ENCODE assay signal across 18 cellular contexts in genomic region chr1:24954022-24954421, GRCh38. TPM values are rescaled to one million over a fixed set of nuclear protein-coding genes. Genes with fewer than 3 reads are reported as not detected.
DNase-seq lines count a peak whose midpoint lies in the region; ATAC-seq and TF ChIP-seq lines count a peak whose summit lies in the region.
"Had no signal": no experiment of that assay in that cellular context is flagged by ENCODE, and none has a peak within 500 bp of the region (broad histone marks: within the 10 kb centered on the region; RNA-seq: fewer than 3 reads in every experiment).

No MANE protein-coding gene starts in this region.

- DNase-seq in activated naive CD4-positive, alpha-beta T cell treated with anti-CD3 and anti-CD28 coated beads for 36 hours = no peak
- no peak for DNase-seq in activated naive CD4-positive, alpha-beta T cell treated with anti-CD3 and anti-CD28 coated beads, Interleukin-2, amount 50 U/mL, for 16 hours
- no peak for DNase-seq in stimulated activated naive B cell treated with anti-CD40 and anti-IgM and Interleukin-4, amounts not matched to agents 10 μg/mL and 1 μg/mL and 100 μg/mL, for 72 hours
- DNase-seq in Peyer's patch (no peak), sigmoid colon (no peak)
- DNase-seq: brain microvascular endothelial cell; Kasumi-1; NCI-H2107; NCI-H524; stimulated activated CD4-positive, alpha-beta T cell treated with anti-CD3 and anti-CD28 coated beads, Interleukin-4, amount 100 ng/mL, for 24 hours; uterus had no signal

- H3K4me2 ChIP-seq in Loucy (ENCODE audit: low read depth, low read length, poor library complexity, severe bottlenecking) = peak overlapping the region; percentile 33
- H3K4me2 ChIP-seq: smooth muscle cell had no signal

- H4K20me1 ChIP-seq in Loucy (ENCODE audit: insufficient read depth, low read length, poor library complexity, severe bottlenecking) = peaks cover 17% of the 10 kb centered on the region

- no peak overlapping the region for H3K4me3 ChIP-seq in Loucy (ENCODE audit: low read length, poor library complexity, severe bottlenecking)
- no peak overlapping the region for H3K4me3 ChIP-seq in Peyer's patch
- no peak overlapping the region for H3K4me3 ChIP-seq in sigmoid colon
- H3K4me3 ChIP-seq: left lung, smooth muscle cell, uterus had no signal

- H3K27ac Mint-ChIP-seq in activated naive CD4-positive, alpha-beta T cell treated with anti-CD3 and anti-CD28 coated beads for 36 hours = peak overlapping the region; percentile 95
- peak overlapping the region; percentile 98 for H3K27ac Mint-ChIP-seq in activated naive CD8-positive, alpha-beta T cell
- H3K27ac Mint-ChIP-seq in stimulated activated naive B cell treated with anti-CD40 and anti-IgM and Interleukin-4, amounts not matched to agents 10 μg/mL and 1 μg/mL and 100 μg/mL, for 72 hours = peak overlapping the region; percentile 100

- ATAC-seq in stimulated activated naive B cell treated with anti-CD40 and anti-IgM and Interleukin-4, amounts not matched to agents 10 μg/mL and 1 μg/mL and 100 μg/mL, for 72 hours (replicated peaks) = no peak
- no peak for ATAC-seq in GM18867 (IDR thresholded peaks at IDR 0.05; ENCODE audit: unreplicated experiment)
- ATAC-seq: left lung had no signal

- peaks cover 64% of the 10 kb centered on the region for H3K36me3 Mint-ChIP-seq in activated naive CD4-positive, alpha-beta T cell treated with anti-CD3 and anti-CD28 coated beads for 36 hours (ENCODE audit: low read depth)
- H3K36me3 Mint-ChIP-seq in activated naive CD8-positive, alpha-beta T cell = peaks cover 18% of the 10 kb centered on the region
- H3K36me3 Mint-ChIP-seq in stimulated activated naive B cell treated with anti-CD40 and anti-IgM and Interleukin-4, amounts not matched to agents 10 μg/mL and 1 μg/mL and 100 μg/mL, for 72 hours = peaks cover 51 to 70% of the 10 kb centered on the region in 2 donors

- H3K36me3 ChIP-seq in Loucy (ENCODE audit: insufficient read depth, low read length) (no peaks in the 10 kb centered on the region), Peyer's patch (no peaks in the 10 kb centered on the region), sigmoid colon (no peaks in the 10 kb centered on the region)
- H3K36me3 ChIP-seq: brain microvascular endothelial cell, left lung, neutrophil, uterus had no signal

- no peak overlapping the region for H3K9ac ChIP-seq in Loucy (ENCODE audit: low read depth, low read length, poor library complexity, severe bottlenecking)

- intact Hi-C loops in activated naive CD4-positive, alpha-beta T cell treated with anti-CD3 and anti-CD28 coated beads for 36 hours (cut with micrococcal nuclease) = loop anchor here (2.0 to 10.0 kb wide), 4 partner anchors 35 to 521 kb away; partner anchors contain the start of gene CLIC4
- intact Hi-C loops in sigmoid colon (cut with DNase I) = no loop called here

- no peaks in the 10 kb centered on the region for H3K9me3 Mint-ChIP-seq in activated naive CD4-positive, alpha-beta T cell treated with anti-CD3 and anti-CD28 coated beads for 36 hours
- no peaks in the 10 kb centered on the region for H3K9me3 Mint-ChIP-seq in activated naive CD8-positive, alpha-beta T cell (ENCODE audit: low read depth)
- H3K9me3 Mint-ChIP-seq in stimulated activated naive B cell treated with anti-CD40 and anti-IgM and Interleukin-4, amounts not matched to agents 10 μg/mL and 1 μg/mL and 100 μg/mL, for 72 hours = peaks cover 1 to 4% of the 10 kb centered on the region in 2 donors

- TF ChIP-seq CTCF in Loucy (conservative IDR thresholded peaks at IDR 0.05; ENCODE audit: low read length) (no peak), Peyer's patch (IDR thresholded peaks at IDR 0.05) (no peak), sigmoid colon (IDR thresholded peaks at IDR 0.05) (no peak)

- CTCF ChIA-PET in activated naive CD4-positive, alpha-beta T cell treated with anti-CD3 and anti-CD28 coated beads for 36 hours (lab: Charles Lee) = interaction anchor here (0.7 to 4.1 kb wide), 4 partner anchors 14 to 82 kb away, joined by 3 to 51 read pairs (median 6); no protein-coding TSS in a partner anchor

- no peaks in the 10 kb centered on the region for H3K27me3 Mint-ChIP-seq in activated naive CD4-positive, alpha-beta T cell treated with anti-CD3 and anti-CD28 coated beads for 36 hours (ENCODE audit: low read depth)
- no peaks in the 10 kb centered on the region for H3K27me3 Mint-ChIP-seq in activated naive CD8-positive, alpha-beta T cell
- no peaks in the 10 kb centered on the region for H3K27me3 Mint-ChIP-seq in stimulated activated naive B cell treated with anti-CD40 and anti-IgM and Interleukin-4, amounts not matched to agents 10 μg/mL and 1 μg/mL and 100 μg/mL, for 72 hours

- H3K4me1 Mint-ChIP-seq in activated naive CD4-positive, alpha-beta T cell treated with anti-CD3 and anti-CD28 coated beads for 36 hours (ENCODE audit: low read depth) = peaks cover 82% of the 10 kb centered on the region
- H3K4me1 Mint-ChIP-seq in activated naive CD8-positive, alpha-beta T cell (ENCODE audit: low read depth) = peaks cover 79% of the 10 kb centered on the region
- H3K4me1 Mint-ChIP-seq in stimulated activated naive B cell treated with anti-CD40 and anti-IgM and Interleukin-4, amounts not matched to agents 10 μg/mL and 1 μg/mL and 100 μg/mL, for 72 hours = peaks cover 59 to 90% of the 10 kb centered on the region in 2 donors

- H3K4me3 Mint-ChIP-seq in activated naive CD4-positive, alpha-beta T cell treated with anti-CD3 and anti-CD28 coated beads for 36 hours = peak overlapping the region; percentile 89
- peak overlapping the region; percentile 89 for H3K4me3 Mint-ChIP-seq in activated naive CD8-positive, alpha-beta T cell
- peak overlapping the region; percentile 60 to 88 for H3K4me3 Mint-ChIP-seq in stimulated activated naive B cell treated with anti-CD40 and anti-IgM and Interleukin-4, amounts not matched to agents 10 μg/mL and 1 μg/mL and 100 μg/mL, for 72 hours

- H3F3A ChIP-seq in Loucy (ENCODE audit: low read depth) = peaks cover 3% of the 10 kb centered on the region; the same call in 1 of the 2 replicates

- 62 to 75% methylated on average over 6 of the region's 6 CpGs for WGBS in sigmoid colon, 2 donors

- H3K4me1 ChIP-seq in Loucy (ENCODE audit: insufficient read depth, low read length, poor library complexity, severe bottlenecking) (peaks cover 61% of the 10 kb centered on the region), Peyer's patch (peaks cover 0 to 33% (median 9%) of the 10 kb centered on the region in 4 donors), sigmoid colon (no peaks in the 10 kb centered on the region)
- H3K4me1 ChIP-seq: uterus had no signal

- H3K27me3 ChIP-seq in Loucy (ENCODE audit: insufficient read depth, low read length, poor library complexity, severe bottlenecking) (no peaks in the 10 kb centered on the region), Peyer's patch (no peaks in the 10 kb centered on the region), sigmoid colon (no peaks in the 10 kb centered on the region)
- H3K27me3 ChIP-seq: brain microvascular endothelial cell, neutrophil, uterus had no signal

- H3K79me2 ChIP-seq in Loucy (ENCODE audit: insufficient read depth, low read length) = peaks cover 96% of the 10 kb centered on the region

- H3K9me2 ChIP-seq in Loucy (replicated peaks; ENCODE audit: low read depth, low read length) = no peaks in the 10 kb centered on the region

- TF ChIP-seq EP300 in sigmoid colon (IDR thresholded peaks at IDR 0.05) = no peak

- H3K9me3 ChIP-seq in Loucy (ENCODE audit: insufficient read depth, low read depth, low read length) (no peaks in the 10 kb centered on the region), Peyer's patch (no peaks in the 10 kb centered on the region), sigmoid colon (no peaks in the 10 kb centered on the region)
- H3K9me3 ChIP-seq: left lung, neutrophil, uterus had no signal

- H2AFZ ChIP-seq in Loucy (ENCODE audit: low read length) = no peak overlapping the region

- H3K27ac ChIP-seq in Peyer's patch = peak overlapping the region in 2 of 4 donors; percentile 49 to 68
- no peak overlapping the region for H3K27ac ChIP-seq in sigmoid colon
- H3K27ac ChIP-seq: brain microvascular endothelial cell, left lung, neutrophil, uterus had no signal

- TF ChIP-seq POLR2A in Peyer's patch (IDR thresholded peaks at IDR 0.05) (no peak), sigmoid colon (IDR thresholded peaks at IDR 0.05) (no peak)

RNA-seq across cellular contexts. Expression of gene RUNX3, which starts 23.9 kb away (rescaled TPM):
- 10 to 100 TPM; 72.3 to 83.8 TPM for total RNA-seq in activated naive CD4-positive, alpha-beta T cell treated with anti-CD3 and anti-CD28 coated beads for 36 hours
- total RNA-seq in Peyer's patch (1 to 10 TPM; 2.1 to 9.9 (median 6.0) TPM), sigmoid colon (1 to 10 TPM in 1 of 4 donors, under 1 TPM in 2, not detected in 1; 0.36 to 1.2 (median 0.49) TPM)
- 10 to 100 TPM in 1 of 3 donors, 1 to 10 TPM in 2; 1.2 to 18.0 (median 3.7) TPM for polyA plus RNA-seq in sigmoid colon
- polyA plus RNA-seq: AG04450 had no signal

Comparison
In these comparisons a context has a peak if more than half of its experiments do, and no peak if none do; other contexts are left out.
1. RNA of gene RUNX3, which starts 23.9 kb away (total RNA-seq): 72.3 to 83.8 TPM in activated naive CD4-positive, alpha-beta T cell treated with anti-CD3 and anti-CD28 coated beads for 36 hours; 2.1 to 9.9 TPM in Peyer's patch and 0.36 to 1.2 TPM in sigmoid colon; every median in the first group is over 4 times any median in the second.
2. Peak in every context shown above with its lines, with median percentiles within 50 percentile points of each other: H3K27ac Mint-ChIP-seq and H3K4me3 Mint-ChIP-seq.